2 cellular contexts compared by ENCODE assay signal in genomic region chr6:109714156-109714555, GRCh38.
A peak's percentile ranks its signal among the peaks of the same experiment; 100 is the strongest.
TF ChIP-seq lines count a peak whose summit lies in the region.

No MANE protein-coding gene starts in this region.

TF ChIP-seq in IMR-90, 13 proteins besides CTCF, POLR2A, EP300 and RAD21:
- TF ChIP-seq MAZ (IDR thresholded peaks at IDR 0.05; ENCODE audit: borderline replicate concordance, low read depth, low read length), result no peak
- TF ChIP-seq SMC3 (IDR thresholded peaks at IDR 0.05; ENCODE audit: low read depth, low read length), result no peak
- TF ChIP-seq CEBPB (IDR thresholded peaks at IDR 0.05; ENCODE audit: low read depth, low read length), result no peak

TF ChIP-seq in GM12878, 131 proteins besides CTCF, POLR2A, EP300 and RAD21:
- peak; percentile 82; the same call in 1 of the 2 replicates for TF ChIP-seq PAX5 (IDR thresholded peaks at IDR 0.05; ENCODE audit: borderline replicate concordance, low read depth, low read length)
- no peak for TF ChIP-seq CHD2 (IDR thresholded peaks at IDR 0.05; ENCODE audit: borderline replicate concordance, low read depth, low read length)
- TF ChIP-seq ZNF207 (IDR thresholded peaks at IDR 0.05; ENCODE audit: borderline replicate concordance), result no peak
